ENCODE assay signal across 12 cellular contexts in the genomic region with DNA sequence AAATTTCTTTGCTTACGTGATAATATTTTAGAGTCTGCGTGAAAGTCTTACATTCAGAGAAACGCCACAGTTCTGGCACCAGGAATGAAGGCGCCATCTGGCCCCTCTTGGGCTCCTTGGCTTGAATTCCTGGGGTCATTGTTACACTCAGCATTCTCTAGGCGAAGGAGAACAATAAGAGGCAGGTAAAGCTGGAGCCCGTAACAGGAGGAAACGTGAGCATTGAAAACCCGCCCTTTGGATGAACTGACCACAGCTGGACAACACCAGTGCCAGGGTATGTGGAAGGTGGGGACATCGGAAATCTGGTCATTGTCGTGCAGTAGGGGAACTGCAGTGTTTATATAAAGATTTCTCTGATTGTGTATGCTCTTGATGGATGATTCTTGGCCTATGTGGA.
"Had no signal": no experiment of that assay in that cellular context is flagged by ENCODE, and none has a peak within 500 bp of the region (broad histone marks: within the 10 kb centered on the region; RNA-seq: fewer than 3 reads in every experiment).

No MANE protein-coding gene starts in this region.

- DNase-seq: activated CD4-positive, alpha-beta memory T cell treated with anti-CD3 and anti-CD28 coated beads, Interleukin-2, amount 10 ng/mL, durations not matched to agents 7 days and 5 days; activated CD8-positive, alpha-beta memory T cell treated with anti-CD3 and anti-CD28 coated beads, Interleukin-2, amount 50 U/mL, for 4 hours; activated naive CD8-positive, alpha-beta T cell treated with anti-CD3 and anti-CD28 coated beads, Interleukin-2, amount 10 ng/mL, durations not matched to agents 7 days and 5 days; activated T-cell treated with anti-CD3 and anti-CD28 coated beads, Interleukin-2, amount 50 U/mL, for 72 hours; aorta; colonic mucosa; effector CD8-positive, alpha-beta T cell; hippocampal formation; stimulated activated CD4-positive, alpha-beta T cell treated with anti-CD3 and anti-CD28 coated beads, Interleukin-15, amount 100 ng/mL, for 24 hours; stimulated activated CD4-positive, alpha-beta T cell treated with anti-CD3 and anti-CD28 coated beads, Interleukin-4, amount 100 ng/mL, for 24 hours; stimulated activated naive CD8-positive, alpha-beta T cell treated with anti-CD3 and anti-CD28 coated beads, Interleukin-15, amount 100 ng/mL, for 72 hours; T1000 had no signal

- H3K9me3 ChIP-seq: colonic mucosa had no signal

- H3K27ac ChIP-seq: colonic mucosa had no signal

- ATAC-seq: activated T-cell treated with anti-CD3 and anti-CD28 coated beads, Interleukin-2, amount 50 U/mL, for 72 hours; stimulated activated naive CD8-positive, alpha-beta T cell treated with anti-CD3 and anti-CD28 coated beads, Interleukin-15, amount 100 ng/mL, for 72 hours had no signal

- H3K27me3 ChIP-seq: colonic mucosa had no signal

- H3K4me3 ChIP-seq: colonic mucosa had no signal

- H3K4me1 ChIP-seq: colonic mucosa had no signal

- H3K36me3 ChIP-seq: colonic mucosa had no signal
